Comparison of ENCODE assay signal across 17 cellular contexts in genomic region chrX:110012818-110013484, GRCh38. TPM values are rescaled to one million over a fixed set of nuclear protein-coding genes. Genes with fewer than 3 reads are reported as not detected.
DNase-seq lines count a peak whose midpoint lies in the region; ATAC-seq and TF ChIP-seq lines count a peak whose summit lies in the region.
"Had no signal": no experiment of that assay in that cellular context is flagged by ENCODE, and none has a peak within 500 bp of the region (broad histone marks: within the 10 kb centered on the region; RNA-seq: fewer than 3 reads in every experiment).

No MANE protein-coding gene starts in this region.

- TF ChIP-seq CTCF in body of pancreas (IDR thresholded peaks at IDR 0.05) (no peak), gastrocnemius medialis (IDR thresholded peaks at IDR 0.05 in 4 of 5, conservative IDR thresholded peaks at IDR 0.05 in 1 of 5) (no peak), glutamatergic neuron (IDR thresholded peaks at IDR 0.05; ENCODE audit: partially characterized antibody, unreplicated experiment) (no peak)

- H3K27me3 ChIP-seq in body of pancreas (no peaks in the 10 kb centered on the region), gastrocnemius medialis (no peaks in the 10 kb centered on the region)
- H3K27me3 ChIP-seq: vagina had no signal

- H3K36me3 Mint-ChIP-seq in glutamatergic neuron (ENCODE audit: unreplicated experiment): no peaks in the 10 kb centered on the region
- H3K36me3 Mint-ChIP-seq: stimulated activated effector memory CD8-positive, alpha-beta T cell treated with anti-CD3 and anti-CD28 coated beads, Interleukin-12 subunit alpha, Interleukin-12 subunit beta, amount 100 ng/mL, for 72 hours had no signal

- H3K9me3 ChIP-seq in body of pancreas (no peaks in the 10 kb centered on the region), gastrocnemius medialis (no peaks in the 10 kb centered on the region)
- H3K9me3 ChIP-seq: vagina had no signal

- DNase-seq in NCI-H1092 (lab: John Stamatoyannopoulos, UW) (peak; percentile 96), NCI-H2107 (lab: John Stamatoyannopoulos, UW) (peak; percentile 11), body of pancreas (peak; percentile 29 to 52 (median 42)), gastrocnemius medialis (no peak), glutamatergic neuron (no peak), HCEC 1CT (no peak)
- DNase-seq in activated effector memory CD4-positive, alpha-beta T cell treated with Interleukin-2 at 50 U/mL for 16 hours: no peak
- DNase-seq: activated CD8-positive, alpha-beta memory T cell treated with anti-CD3 and anti-CD28 coated beads, Interleukin-2, amount 50 U/mL, for 4 hours; activated naive CD8-positive, alpha-beta T cell treated with anti-CD3 and anti-CD28 coated beads for 36 hours; C1 segment of cervical spinal cord; GDM1; hypothalamus; NCI-H1694; stimulated activated CD4-positive, alpha-beta T cell treated with anti-CD3 and anti-CD28 coated beads, Interleukin-4, amount 100 ng/mL, for 4 hours; WERI-Rb-1 had no signal

- intact Hi-C loops in body of pancreas (cut with DNase I): no loop called here
- intact Hi-C loops in gastrocnemius medialis (cut with DNase I; ENCODE audit: low total_unique reads): no loop called here

- no peak for TF ChIP-seq POLR2A in body of pancreas (IDR thresholded peaks at IDR 0.05)
- TF ChIP-seq POLR2A in gastrocnemius medialis (IDR thresholded peaks at IDR 0.05): no peak

- H3K4me3 Mint-ChIP-seq in glutamatergic neuron (ENCODE audit: unreplicated experiment): no peak overlapping the region
- H3K4me3 Mint-ChIP-seq: activated naive CD8-positive, alpha-beta T cell treated with anti-CD3 and anti-CD28 coated beads for 36 hours; stimulated activated effector memory CD8-positive, alpha-beta T cell treated with anti-CD3 and anti-CD28 coated beads, Interleukin-12 subunit alpha, Interleukin-12 subunit beta, amount 100 ng/mL, for 72 hours had no signal

- H3K4me3 ChIP-seq in body of pancreas (no peak overlapping the region), gastrocnemius medialis (no peak overlapping the region)
- H3K4me3 ChIP-seq: vagina had no signal

- H3K4me1 ChIP-seq in body of pancreas: peaks cover 39% of the 10 kb centered on the region
- H3K4me1 ChIP-seq in gastrocnemius medialis: peaks cover 37 to 43% of the 10 kb centered on the region in 2 donors
- H3K4me1 ChIP-seq: vagina had no signal

- H3K27ac ChIP-seq in body of pancreas: peak overlapping the region; percentile 7 to 57 (median 42)
- H3K27ac ChIP-seq in gastrocnemius medialis: peak overlapping the region; percentile 79 to 92 (median 83)
- H3K27ac ChIP-seq: vagina, WERI-Rb-1 had no signal

- in situ Hi-C loops in gastrocnemius medialis (cut with MboI; ENCODE audit: low sequenced_read_pairs in 4 of 4): no loop called here

- peaks cover 2% of the 10 kb centered on the region for H3K9me3 Mint-ChIP-seq in glutamatergic neuron (ENCODE audit: unreplicated experiment)
- H3K9me3 Mint-ChIP-seq: activated naive CD8-positive, alpha-beta T cell treated with anti-CD3 and anti-CD28 coated beads for 36 hours; stimulated activated effector memory CD8-positive, alpha-beta T cell treated with anti-CD3 and anti-CD28 coated beads, Interleukin-12 subunit alpha, Interleukin-12 subunit beta, amount 100 ng/mL, for 72 hours had no signal

- ATAC-seq in body of pancreas (peak; percentile 77), gastrocnemius medialis (no peak)
- ATAC-seq: stimulated activated effector memory CD8-positive, alpha-beta T cell treated with anti-CD3 and anti-CD28 coated beads, Interleukin-12 subunit alpha, Interleukin-12 subunit beta, amount 100 ng/mL, for 72 hours had no signal

- H3K36me3 ChIP-seq in body of pancreas (replicated peaks in 1 of 2; ENCODE audit: insufficient read depth in 1 of 2, low read depth in 2 of 2): no peaks in the 10 kb centered on the region
- no peaks in the 10 kb centered on the region for H3K36me3 ChIP-seq in gastrocnemius medialis
- H3K36me3 ChIP-seq: vagina had no signal

- H3K27ac Mint-ChIP-seq in glutamatergic neuron (ENCODE audit: unreplicated experiment): no peak overlapping the region
- H3K27ac Mint-ChIP-seq: activated naive CD8-positive, alpha-beta T cell treated with anti-CD3 and anti-CD28 coated beads for 36 hours; stimulated activated effector memory CD8-positive, alpha-beta T cell treated with anti-CD3 and anti-CD28 coated beads, Interleukin-12 subunit alpha, Interleukin-12 subunit beta, amount 100 ng/mL, for 72 hours had no signal

- WGBS in body of pancreas, 2 donors: 29 to 41% methylated on average over 2 to 3 of the region's 3 CpGs

- peaks cover 2% of the 10 kb centered on the region for H3K27me3 Mint-ChIP-seq in glutamatergic neuron (ENCODE audit: unreplicated experiment)
- H3K27me3 Mint-ChIP-seq: activated naive CD8-positive, alpha-beta T cell treated with anti-CD3 and anti-CD28 coated beads for 36 hours had no signal

- peaks cover 33% of the 10 kb centered on the region for H3K4me1 Mint-ChIP-seq in glutamatergic neuron (ENCODE audit: low read depth, unreplicated experiment)

RNA-seq across cellular contexts. Expression of gene TMEM164, which starts 10.0 kb away (rescaled TPM):
- total RNA-seq in body of pancreas: 100 to 1,000 TPM in 1 of 2 donors, 10 to 100 TPM in 1; 16.1 to 334 TPM
- 10 to 100 TPM; 40.1 to 61.2 (median 47.3) TPM for total RNA-seq in gastrocnemius medialis
- total RNA-seq in glutamatergic neuron (ENCODE audit: unreplicated experiment): 56.6 TPM

Comparison
In these comparisons a context has a peak if more than half of its experiments do, and no peak if none do; other contexts are left out.
1. DNase-seq: peak in NCI-H1092 (single experiment), NCI-H2107 (single experiment) and body of pancreas (4 of 4); none in gastrocnemius medialis (0 of 2), glutamatergic neuron (single experiment), HCEC 1CT (single experiment) and activated effector memory CD4-positive, alpha-beta T cell treated with Interleukin-2 at 50 U/mL for 16 hours (single experiment).